Comparison of ENCODE assay signal across 10 cellular contexts in genomic region chrX:133923113-133923512, GRCh38.
DNase-seq lines count a peak whose midpoint lies in the region; ATAC-seq and TF ChIP-seq lines count a peak whose summit lies in the region.
"Had no signal": no experiment of that assay in that cellular context is flagged by ENCODE, and none has a peak within 500 bp of the region (broad histone marks: within the 10 kb centered on the region; RNA-seq: fewer than 3 reads in every experiment).

No MANE protein-coding gene starts in this region.

- POLR2A ChIA-PET in activated CD4-positive, alpha-beta memory T cell treated with anti-CD3 and anti-CD28 coated beads for 36 hours (lab: Charles Lee), result no interaction called here

- H3K9me3 Mint-ChIP-seq in activated CD4-positive, alpha-beta memory T cell treated with anti-CD3 and anti-CD28 coated beads for 36 hours, result peaks cover 2% of the 10 kb centered on the region
- H3K9me3 Mint-ChIP-seq in natural killer cell, result no peaks in the 10 kb centered on the region

- no peak overlapping the region for H3K27ac ChIP-seq in ovary

- H3K9me3 ChIP-seq in ovary, result no peaks in the 10 kb centered on the region

- H3K4me1 Mint-ChIP-seq in activated CD4-positive, alpha-beta memory T cell treated with anti-CD3 and anti-CD28 coated beads for 36 hours (ENCODE audit: low read depth), result peaks cover 17% of the 10 kb centered on the region
- peaks cover 12 to 15% of the 10 kb centered on the region in 2 donors for H3K4me1 Mint-ChIP-seq in natural killer cell

- no peak overlapping the region for H3K4me3 Mint-ChIP-seq in activated CD4-positive, alpha-beta memory T cell treated with anti-CD3 and anti-CD28 coated beads for 36 hours
- H3K4me3 Mint-ChIP-seq in natural killer cell, result peak overlapping the region; percentile 79

- TF ChIP-seq POLR2A in ovary (IDR thresholded peaks at IDR 0.05), result no peak

- no peaks in the 10 kb centered on the region for H3K36me3 Mint-ChIP-seq in activated CD4-positive, alpha-beta memory T cell treated with anti-CD3 and anti-CD28 coated beads for 36 hours
- no peaks in the 10 kb centered on the region for H3K36me3 Mint-ChIP-seq in natural killer cell

- H3K27me3 ChIP-seq in ovary, result no peaks in the 10 kb centered on the region

- H3K4me3 ChIP-seq in ovary, result no peak overlapping the region

- ATAC-seq in GM18870 (IDR thresholded peaks at IDR 0.05; ENCODE audit: unreplicated experiment), result peak; percentile 75
- peak; percentile 47 for ATAC-seq in HG02870 (IDR thresholded peaks at IDR 0.05; ENCODE audit: unreplicated experiment)
- ATAC-seq in natural killer cell, result peak in 2 of 3 donors; percentile 58 to 69
- ATAC-seq: left colon had no signal

- H3K27me3 Mint-ChIP-seq in activated CD4-positive, alpha-beta memory T cell treated with anti-CD3 and anti-CD28 coated beads for 36 hours, result no peaks in the 10 kb centered on the region
- H3K27me3 Mint-ChIP-seq in natural killer cell (ENCODE audit: low read depth in 2 of 2), result peaks cover 0 to 6% of the 10 kb centered on the region in 2 donors

- CTCF ChIA-PET in activated CD4-positive, alpha-beta memory T cell treated with anti-CD3 and anti-CD28 coated beads for 36 hours (lab: Charles Lee), result interaction anchor here (2.8 kb wide), 1 partner anchor 131 kb away, joined by 9 read pairs; no protein-coding TSS in a partner anchor

- WGBS in ovary, 3 donors, result 29 to 57% (median 37%) methylated on average over 5 of the region's 5 CpGs

- intact Hi-C loops in activated CD4-positive, alpha-beta memory T cell treated with anti-CD3 and anti-CD28 coated beads for 36 hours (cut with micrococcal nuclease), result loop anchor here (2.0 to 10.0 kb wide), 3 partner anchors 102 to 252 kb away; no protein-coding TSS in a partner anchor
- intact Hi-C loops in natural killer cell (cut with micrococcal nuclease) (no loop called here), ovary (cut with DNase I) (no loop called here)

- no peaks in the 10 kb centered on the region for H3K4me1 ChIP-seq in ovary (ENCODE audit: insufficient read depth)

- no peak for TF ChIP-seq EP300 in ovary (IDR thresholded peaks at IDR 0.05)

- in situ Hi-C loops in G401 (cut with HindIII; ENCODE audit: low sequenced_read_pairs), result no loop called here

- no peak for TF ChIP-seq CTCF in natural killer cell (IDR thresholded peaks at IDR 0.05)
- no peak for TF ChIP-seq CTCF in ovary (IDR thresholded peaks at IDR 0.05)

- H3K36me3 ChIP-seq in ovary, result no peaks in the 10 kb centered on the region

- peak overlapping the region; percentile 38 for H3K27ac Mint-ChIP-seq in activated CD4-positive, alpha-beta memory T cell treated with anti-CD3 and anti-CD28 coated beads for 36 hours
- peak overlapping the region; percentile 68 to 76 for H3K27ac Mint-ChIP-seq in natural killer cell

- peak; percentile 9 for DNase-seq in activated CD4-positive, alpha-beta memory T cell treated with anti-CD3 and anti-CD28 coated beads for 36 hours
- DNase-seq in natural killer cell (no peak), ovary (no peak), G401 (ENCODE audit: low spot score) (no peak)
- DNase-seq in stimulated activated CD4-positive, alpha-beta T cell treated with anti-CD3 and anti-CD28 coated beads, Interleukin-12 subunit alpha, Interleukin-12 subunit beta, amount 100 ng/mL, for 4 hours, result no peak
- DNase-seq: left colon; NCI-H2081 treated with DMSO at 0.1 percent for 48 hours; stimulated activated CD4-positive, alpha-beta T cell treated with anti-CD3 and anti-CD28 coated beads, Interleukin-4, amount 100 ng/mL, for 1 hour had no signal
